ENCODE assay signal across 8 cellular contexts in genomic region chr12:44015333-44015941, GRCh38.
DNase-seq lines count a peak whose midpoint lies in the region; ATAC-seq and TF ChIP-seq lines count a peak whose summit lies in the region.

No MANE protein-coding gene starts in this region.

- H3K9me3 ChIP-seq in A673 (ENCODE audit: low read depth, low read length, poor library complexity, severe bottlenecking) (peaks cover 6% of the 10 kb centered on the region), psoas muscle (no peaks in the 10 kb centered on the region)

- H3K27me3 ChIP-seq in A673 (replicated peaks; ENCODE audit: insufficient read depth, low read depth, low read length, poor library complexity) (no peaks in the 10 kb centered on the region), psoas muscle (ENCODE audit: insufficient read depth in 3 of 3, low read length in 2 of 3) (no peaks in the 10 kb centered on the region)

- WGBS in psoas muscle, 3 donors: 2 to 4% (median 3%) methylated on average over 3 of the region's 3 CpGs

- intact Hi-C loops in A673 (cut with micrococcal nuclease; ENCODE audit: unreplicated experiment): loop anchor here (1.0 to 10.0 kb wide), 4 partner anchors 299 to 914 kb away; partner anchors contain the start of gene NELL2
- intact Hi-C loops in psoas muscle (cut with DNase I): loop anchor here (5.0 to 10.0 kb wide), 2 partner anchors 909 to 917 kb away; no protein-coding TSS in a partner anchor

- H3K36me3 ChIP-seq in A673 (ENCODE audit: insufficient read depth, low read length, poor library complexity, severe bottlenecking): no peaks in the 10 kb centered on the region
- H3K36me3 ChIP-seq in psoas muscle (ENCODE audit: insufficient read depth in 1 of 2, low read depth in 1 of 2): no peaks in the 10 kb centered on the region

- DNase-seq in A673 (ENCODE audit: low spot score) (peak; percentile 90), GM12864 (ENCODE audit: low read depth) (peak; percentile 36), NAMALWA (ENCODE audit: low spot score) (peak; percentile 81), fibroblast of villous mesenchyme (ENCODE audit: low read depth) (peak; percentile 51), psoas muscle (no peak)
- no peak for DNase-seq in activated CD8-positive, alpha-beta memory T cell treated with anti-CD3 and anti-CD28 coated beads, Interleukin-2, amount 50 U/mL, for 48 hours

- peak overlapping the region; percentile 56 for H3K27ac ChIP-seq in A673 (ENCODE audit: low read depth, low read length, poor library complexity, severe bottlenecking)
- no peak overlapping the region for H3K27ac ChIP-seq in psoas muscle

- H3K4me3 ChIP-seq in A673 (ENCODE audit: low read depth, low read length, poor library complexity, severe bottlenecking) (no peak overlapping the region), GM12864 (ENCODE audit: low read depth, low read length) (no peak overlapping the region), fibroblast of villous mesenchyme (ENCODE audit: low read depth, low read length) (no peak overlapping the region), psoas muscle (no peak overlapping the region)

- TF ChIP-seq CTCF in A673 (conservative IDR thresholded peaks at IDR 0.05; ENCODE audit: low read depth, low read length) (peak; percentile 71), GM12864 (IDR thresholded peaks at IDR 0.05; ENCODE audit: low read depth, low read length, missing control alignments) (peak; percentile 44), fibroblast of villous mesenchyme (IDR thresholded peaks at IDR 0.05; ENCODE audit: insufficient read depth, low read depth, low read length) (peak; percentile 52), psoas muscle (IDR thresholded peaks at IDR 0.05) (peak; percentile 65)

- peak; percentile 72 for ATAC-seq in HG02678 (IDR thresholded peaks at IDR 0.05; ENCODE audit: unreplicated experiment)
- peak; percentile 75 for ATAC-seq in SK-N-SH treated with all-trans-retinoic acid at 6 μM for 48 hours
- peak in 2 of 4 donors; percentile 37 to 63 for ATAC-seq in psoas muscle

- no TSS peak for BruUV-seq in A673 (replicated peaks; lab: Mats Ljungman, UMichigan)

- H3K4me1 ChIP-seq in A673 (ENCODE audit: insufficient read depth, low read length, poor library complexity, severe bottlenecking) (peaks cover 33% of the 10 kb centered on the region), psoas muscle (no peaks in the 10 kb centered on the region)

- CTCF ChIA-PET in A673 (lab: Charles Lee): interaction anchor here (0.9 to 1.1 kb wide), 5 partner anchors 495 to 933 kb away, joined by 3 to 12 read pairs (median 3); no protein-coding TSS in a partner anchor

- POLR2A ChIA-PET in A673 (lab: Charles Lee; ENCODE audit: low non-redundant PET): no interaction called here

TF ChIP-seq in SK-N-SH treated with all-trans-retinoic acid at 6 μM for 48 hours, 23 proteins besides CTCF, POLR2A, EP300 and RAD21:
- no peak for TF ChIP-seq ZC3H10 (CRISPR knock-in tag; IDR thresholded peaks at IDR 0.05)
- TF ChIP-seq ZFP30 (CRISPR knock-in tag; IDR thresholded peaks at IDR 0.05): no peak
- no peak for TF ChIP-seq BACH2 (CRISPR knock-in tag; IDR thresholded peaks at IDR 0.05; ENCODE audit: borderline replicate concordance)
- TF ChIP-seq ARNTL (CRISPR knock-in tag; IDR thresholded peaks at IDR 0.05; ENCODE audit: borderline replicate concordance, low read depth): no peak
- TF ChIP-seq ZNF565 (CRISPR knock-in tag; conservative IDR thresholded peaks at IDR 0.05; ENCODE audit: low read depth): no peak
- TF ChIP-seq PATZ1 (CRISPR knock-in tag; IDR thresholded peaks at IDR 0.05; ENCODE audit: borderline replicate concordance): no peak
- no peak for TF ChIP-seq CSRNP3 (CRISPR knock-in tag; IDR thresholded peaks at IDR 0.05)
- TF ChIP-seq GLIS3 (CRISPR knock-in tag; IDR thresholded peaks at IDR 0.05): no peak

Comparison
In these comparisons a context has a peak if more than half of its experiments do, and no peak if none do; other contexts are left out.
1. DNase-seq: peak in A673 (single experiment), GM12864 (single experiment), NAMALWA (single experiment) and fibroblast of villous mesenchyme (single experiment); none in psoas muscle (0 of 2) and activated CD8-positive, alpha-beta memory T cell treated with anti-CD3 and anti-CD28 coated beads, Interleukin-2, amount 50 U/mL, for 48 hours (single experiment).
2. Peak in every context shown above with its lines, with median percentiles within 50 percentile points of each other: CTCF ChIP-seq.